In the genomic region with DNA sequence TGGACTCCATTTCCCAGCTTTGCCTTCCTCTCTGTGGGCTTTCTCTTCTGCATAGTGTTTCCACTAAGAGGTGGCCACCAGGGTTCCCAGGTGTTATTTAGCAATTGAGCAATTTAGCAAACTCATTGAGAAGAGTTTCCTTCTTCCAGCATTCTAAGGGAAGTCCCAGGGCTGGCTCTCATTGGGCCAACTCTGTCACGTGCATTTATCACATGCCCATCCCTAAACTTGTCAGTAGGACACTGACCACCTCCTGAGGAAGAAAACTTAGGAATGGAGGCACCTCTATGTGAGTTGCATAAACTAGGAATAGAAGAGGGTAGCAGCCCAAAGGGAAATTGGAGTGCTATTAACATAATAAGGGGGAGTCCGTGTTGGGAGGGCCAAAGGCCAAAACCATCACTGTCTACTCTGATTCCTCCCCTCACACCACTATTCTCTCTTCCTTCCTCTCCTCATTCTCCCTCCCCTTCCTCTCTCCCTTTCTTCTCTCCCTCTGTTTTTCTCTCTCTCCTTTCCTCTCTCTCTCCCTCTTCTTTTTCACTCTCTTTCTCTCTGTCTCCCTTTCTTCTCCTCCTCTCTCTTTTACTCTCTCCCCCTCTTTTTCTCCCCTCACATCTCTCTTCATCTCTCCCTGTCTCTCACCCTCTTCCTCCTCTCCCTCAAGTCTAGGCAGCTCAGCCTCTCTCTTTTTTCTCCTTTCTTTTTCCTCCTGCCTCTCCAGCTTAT, we compare ENCODE assay signal across 1 cellular context.
TF ChIP-seq lines count a peak whose summit lies in the region.

No MANE protein-coding gene starts in this region.

TF ChIP-seq in A549, 52 proteins besides CTCF, POLR2A, EP300 and RAD21 (continued from another document):
- TF ChIP-seq, protein P1, sequence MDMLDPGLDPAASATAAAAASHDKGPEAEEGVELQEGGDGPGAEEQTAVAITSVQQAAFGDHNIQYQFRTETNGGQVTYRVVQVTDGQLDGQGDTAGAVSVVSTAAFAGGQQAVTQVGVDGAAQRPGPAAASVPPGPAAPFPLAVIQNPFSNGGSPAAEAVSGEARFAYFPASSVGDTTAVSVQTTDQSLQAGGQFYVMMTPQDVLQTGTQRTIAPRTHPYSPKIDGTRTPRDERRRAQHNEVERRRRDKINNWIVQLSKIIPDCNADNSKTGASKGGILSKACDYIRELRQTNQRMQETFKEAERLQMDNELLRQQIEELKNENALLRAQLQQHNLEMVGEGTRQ (IDR thresholded peaks at IDR 0.05): peak; percentile 66; the same call in 1 of the 2 replicates
